In the genomic region with DNA sequence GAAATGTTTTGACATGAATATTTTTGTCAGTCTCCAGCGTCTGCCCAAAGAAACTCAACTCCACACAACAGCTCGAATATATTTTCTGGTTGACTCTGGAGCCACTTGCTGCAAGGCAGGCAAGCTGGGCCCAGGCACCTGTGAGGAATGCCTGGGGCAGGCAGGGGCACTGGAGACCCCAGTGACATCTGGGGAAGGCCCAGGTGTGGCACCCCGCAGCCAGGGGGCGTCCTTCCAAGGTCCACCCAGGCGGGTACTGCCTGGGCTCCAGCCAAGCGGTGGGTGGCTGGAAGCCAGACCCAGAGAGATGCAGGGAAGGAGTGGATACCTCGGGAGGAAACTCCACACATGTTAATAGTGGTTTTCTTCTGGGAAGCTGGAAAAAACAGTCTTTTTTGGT, we compare ENCODE assay signal across 29 cellular contexts.
DNase-seq lines count a peak whose midpoint lies in the region; ATAC-seq and TF ChIP-seq lines count a peak whose summit lies in the region.
"Had no signal": no experiment of that assay in that cellular context is flagged by ENCODE, and none has a peak within 500 bp of the region (broad histone marks: within the 10 kb centered on the region; RNA-seq: fewer than 3 reads in every experiment).

No MANE protein-coding gene starts in this region.

- no peaks in the 10 kb centered on the region for H3K36me3 Mint-ChIP-seq in HFFc6 (ENCODE audit: low read depth)
- H3K36me3 Mint-ChIP-seq: activated naive CD8-positive, alpha-beta T cell treated with anti-CD3 and anti-CD28 coated beads for 36 hours; CD8-positive, alpha-beta T cell; IgD-negative memory B cell had no signal

- H3K27ac ChIP-seq in coronary artery, result no peak overlapping the region
- H3K27ac ChIP-seq in stomach smooth muscle (ENCODE audit: low read length), result peak overlapping the region; percentile 49
- H3K27ac ChIP-seq: A549, cardiac muscle cell, neutrophil, RWPE1, SK-N-MC, transverse colon had no signal

- H3K27me3 Mint-ChIP-seq in HFFc6 (ENCODE audit: insufficient read depth), result peaks cover 1% of the 10 kb centered on the region; the same call in 1 of the 2 replicates
- H3K27me3 Mint-ChIP-seq: activated naive CD8-positive, alpha-beta T cell treated with anti-CD3 and anti-CD28 coated beads for 36 hours; dendritic cell treated with granulocyte-macrophage colony-stimulating factor and Interleukin-4, amounts not matched to agents 40 ng/mL and 50 ng/mL, for 4 days had no signal

- H3K9me3 Mint-ChIP-seq in HFFc6, result peaks cover 9% of the 10 kb centered on the region

- H3K4me3 ChIP-seq in coronary artery, result no peak overlapping the region
- H3K4me3 ChIP-seq in stomach smooth muscle (ENCODE audit: low read length in 2 of 2), result no peak overlapping the region
- H3K4me3 ChIP-seq: A549, cardiac muscle cell, SK-N-MC, transverse colon had no signal

- H3K9me3 ChIP-seq in stomach smooth muscle (ENCODE audit: control insufficient read depth in 2 of 2, low read length in 2 of 2), result peaks cover 0 to 8% of the 10 kb centered on the region in 2 donors
- H3K9me3 ChIP-seq: A549, neutrophil, transverse colon had no signal

- no peaks in the 10 kb centered on the region for H3K36me3 ChIP-seq in stomach smooth muscle (ENCODE audit: control insufficient read depth in 2 of 2, insufficient read depth in 2 of 2, low read length in 2 of 2)
- H3K36me3 ChIP-seq: cardiac muscle cell, neutrophil, transverse colon had no signal

- H3K4me1 ChIP-seq in stomach smooth muscle (ENCODE audit: control insufficient read depth, insufficient read depth, low read length), result peaks cover 14% of the 10 kb centered on the region
- H3K4me1 ChIP-seq: A549, transverse colon had no signal

- DNase-seq in activated CD8-positive, alpha-beta memory T cell treated with anti-CD3 and anti-CD28 coated beads, Interleukin-2, amount 50 U/mL, for 48 hours, result peak; percentile 34
- DNase-seq in activated CD8-positive, alpha-beta memory T cell treated with anti-CD3 and anti-CD28 coated beads, Interleukin-2, amount 50 U/mL, for 4 hours, result no peak
- DNase-seq in HFFc6 (no peak), coronary artery (ENCODE audit: low spot score) (peak; percentile 43), C1 segment of cervical spinal cord (lab: John Stamatoyannopoulos, UW) (no peak)
- DNase-seq in stimulated activated CD4-positive, alpha-beta T cell treated with anti-CD3 and anti-CD28 coated beads, Interleukin-2, amount 100 ng/mL, for 48 hours, result no peak
- DNase-seq: activated CD4-positive, alpha-beta T cell treated with anti-CD3 and anti-CD28 coated beads, Interleukin-2, amount 50 U/mL, for 48 hours; activated effector memory CD4-positive, alpha-beta T cell treated with anti-CD3 and anti-CD28 coated beads, Interleukin-2, amount 50 U/mL, for 16 hours; activated naive CD8-positive, alpha-beta T cell treated with anti-CD3 and anti-CD28 coated beads for 36 hours; activated T-cell treated with anti-CD3 and anti-CD28 coated beads for 4 hours; aorta; CD8-positive, alpha-beta T cell; DMS153; mesenchymal stem cell; NCI-H1105; NCI-H2029; NCI-H2227 treated with DMSO at 0.1 percent for 48 hours; NCI-H69; transverse colon had no signal

- H3K27me3 ChIP-seq in stomach smooth muscle (ENCODE audit: control insufficient read depth in 1 of 2, insufficient read depth in 2 of 2, low read length in 2 of 2), result no peaks in the 10 kb centered on the region
- H3K27me3 ChIP-seq: cardiac muscle cell, transverse colon had no signal

- no peak overlapping the region for H3K9ac ChIP-seq in stomach smooth muscle (ENCODE audit: low read length in 2 of 2)

- H3K4me1 Mint-ChIP-seq in HFFc6 (ENCODE audit: low read depth), result no peaks in the 10 kb centered on the region
- H3K4me1 Mint-ChIP-seq: activated naive CD8-positive, alpha-beta T cell treated with anti-CD3 and anti-CD28 coated beads for 36 hours had no signal

- TF ChIP-seq CTCF in HFFc6 (IDR thresholded peaks at IDR 0.05), result peak; percentile 49; the same call in 1 of the 2 replicates
- no peak for TF ChIP-seq CTCF in coronary artery (IDR thresholded peaks at IDR 0.05)

- H3K27ac Mint-ChIP-seq in HFFc6, result no peak overlapping the region
- H3K27ac Mint-ChIP-seq: activated naive CD8-positive, alpha-beta T cell treated with anti-CD3 and anti-CD28 coated beads for 36 hours; CD8-positive, alpha-beta T cell; dendritic cell treated with granulocyte-macrophage colony-stimulating factor and Interleukin-4, amounts not matched to agents 40 ng/mL and 50 ng/mL, for 4 days; IgD-negative memory B cell; stimulated activated naive CD8-positive, alpha-beta T cell treated with anti-CD3 and anti-CD28 coated beads, Interleukin-15, Interleukin-2, amounts not matched to agents 100 ng/mL and 50 ng/mL, for 24 hours had no signal

- no peak overlapping the region for H3K4me3 Mint-ChIP-seq in HFFc6
- H3K4me3 Mint-ChIP-seq: activated naive CD8-positive, alpha-beta T cell treated with anti-CD3 and anti-CD28 coated beads for 36 hours; CD8-positive, alpha-beta T cell; dendritic cell treated with granulocyte-macrophage colony-stimulating factor and Interleukin-4, amounts not matched to agents 40 ng/mL and 50 ng/mL, for 4 days; IgD-negative memory B cell; stimulated activated naive CD8-positive, alpha-beta T cell treated with anti-CD3 and anti-CD28 coated beads, Interleukin-15, Interleukin-2, amounts not matched to agents 100 ng/mL and 50 ng/mL, for 24 hours had no signal

- ATAC-seq in HG03135 (IDR thresholded peaks at IDR 0.05; ENCODE audit: unreplicated experiment), result no peak
- ATAC-seq: A549; CD8-positive, alpha-beta T cell had no signal

Comparison
In these comparisons a context has a peak if more than half of its experiments do, and no peak if none do; other contexts are left out.
1. DNase-seq: peak in activated CD8-positive, alpha-beta memory T cell treated with anti-CD3 and anti-CD28 coated beads, Interleukin-2, amount 50 U/mL, for 48 hours (single experiment) and coronary artery (single experiment); none in activated CD8-positive, alpha-beta memory T cell treated with anti-CD3 and anti-CD28 coated beads, Interleukin-2, amount 50 U/mL, for 4 hours (single experiment), HFFc6 (single experiment), stimulated activated CD4-positive, alpha-beta T cell treated with anti-CD3 and anti-CD28 coated beads, Interleukin-2, amount 100 ng/mL, for 48 hours (0 of 2) and C1 segment of cervical spinal cord (0 of 14).